Comparison of ENCODE assay signal across 3 cellular contexts in the genomic region with DNA sequence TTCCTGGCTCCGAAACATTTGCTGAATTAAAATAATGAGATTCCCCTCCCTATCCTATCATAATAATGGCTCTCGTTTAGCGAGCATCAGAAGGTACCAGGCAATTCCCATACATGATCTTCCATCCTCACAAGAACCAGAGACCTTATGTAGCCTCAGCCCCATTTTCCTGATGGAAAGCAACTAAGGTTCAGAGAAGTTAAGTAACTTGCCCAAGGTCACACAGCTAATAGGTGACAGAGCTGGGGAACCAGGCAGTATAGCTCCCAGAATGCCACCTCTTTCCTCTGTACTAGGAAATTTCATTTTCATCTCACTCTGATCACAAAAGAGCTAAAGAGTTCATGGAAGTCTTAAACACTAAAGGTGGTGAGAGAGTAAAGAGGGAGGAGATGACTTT.
TF ChIP-seq lines count a peak whose summit lies in the region.

No MANE protein-coding gene starts in this region.

TF ChIP-seq in HepG2, 621 proteins besides CTCF, POLR2A, EP300 and RAD21 (continues in another document):
- TF ChIP-seq, protein P1, sequence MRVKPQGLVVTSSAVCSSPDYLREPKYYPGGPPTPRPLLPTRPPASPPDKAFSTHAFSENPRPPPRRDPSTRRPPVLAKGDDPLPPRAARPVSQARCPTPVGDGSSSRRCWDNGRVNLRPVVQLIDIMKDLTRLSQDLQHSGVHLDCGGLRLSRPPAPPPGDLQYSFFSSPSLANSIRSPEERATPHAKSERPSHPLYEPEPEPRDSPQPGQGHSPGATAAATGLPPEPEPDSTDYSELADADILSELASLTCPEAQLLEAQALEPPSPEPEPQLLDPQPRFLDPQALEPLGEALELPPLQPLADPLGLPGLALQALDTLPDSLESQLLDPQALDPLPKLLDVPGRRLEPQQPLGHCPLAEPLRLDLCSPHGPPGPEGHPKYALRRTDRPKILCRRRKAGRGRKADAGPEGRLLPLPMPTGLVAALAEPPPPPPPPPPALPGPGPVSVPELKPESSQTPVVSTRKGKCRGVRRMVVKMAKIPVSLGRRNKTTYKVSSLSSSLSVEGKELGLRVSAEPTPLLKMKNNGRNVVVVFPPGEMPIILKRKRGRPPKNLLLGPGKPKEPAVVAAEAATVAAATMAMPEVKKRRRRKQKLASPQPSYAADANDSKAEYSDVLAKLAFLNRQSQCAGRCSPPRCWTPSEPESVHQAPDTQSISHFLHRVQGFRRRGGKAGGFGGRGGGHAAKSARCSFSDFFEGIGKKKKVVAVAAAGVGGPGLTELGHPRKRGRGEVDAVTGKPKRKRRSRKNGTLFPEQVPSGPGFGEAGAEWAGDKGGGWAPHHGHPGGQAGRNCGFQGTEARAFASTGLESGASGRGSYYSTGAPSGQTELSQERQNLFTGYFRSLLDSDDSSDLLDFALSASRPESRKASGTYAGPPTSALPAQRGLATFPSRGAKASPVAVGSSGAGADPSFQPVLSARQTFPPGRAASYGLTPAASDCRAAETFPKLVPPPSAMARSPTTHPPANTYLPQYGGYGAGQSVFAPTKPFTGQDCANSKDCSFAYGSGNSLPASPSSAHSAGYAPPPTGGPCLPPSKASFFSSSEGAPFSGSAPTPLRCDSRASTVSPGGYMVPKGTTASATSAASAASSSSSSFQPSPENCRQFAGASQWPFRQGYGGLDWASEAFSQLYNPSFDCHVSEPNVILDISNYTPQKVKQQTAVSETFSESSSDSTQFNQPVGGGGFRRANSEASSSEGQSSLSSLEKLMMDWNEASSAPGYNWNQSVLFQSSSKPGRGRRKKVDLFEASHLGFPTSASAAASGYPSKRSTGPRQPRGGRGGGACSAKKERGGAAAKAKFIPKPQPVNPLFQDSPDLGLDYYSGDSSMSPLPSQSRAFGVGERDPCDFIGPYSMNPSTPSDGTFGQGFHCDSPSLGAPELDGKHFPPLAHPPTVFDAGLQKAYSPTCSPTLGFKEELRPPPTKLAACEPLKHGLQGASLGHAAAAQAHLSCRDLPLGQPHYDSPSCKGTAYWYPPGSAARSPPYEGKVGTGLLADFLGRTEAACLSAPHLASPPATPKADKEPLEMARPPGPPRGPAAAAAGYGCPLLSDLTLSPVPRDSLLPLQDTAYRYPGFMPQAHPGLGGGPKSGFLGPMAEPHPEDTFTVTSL (CRISPR knock-in tag; IDR thresholded peaks at IDR 0.05; ENCODE audit: borderline replicate concordance) = no peak
- TF ChIP-seq, protein P2, sequence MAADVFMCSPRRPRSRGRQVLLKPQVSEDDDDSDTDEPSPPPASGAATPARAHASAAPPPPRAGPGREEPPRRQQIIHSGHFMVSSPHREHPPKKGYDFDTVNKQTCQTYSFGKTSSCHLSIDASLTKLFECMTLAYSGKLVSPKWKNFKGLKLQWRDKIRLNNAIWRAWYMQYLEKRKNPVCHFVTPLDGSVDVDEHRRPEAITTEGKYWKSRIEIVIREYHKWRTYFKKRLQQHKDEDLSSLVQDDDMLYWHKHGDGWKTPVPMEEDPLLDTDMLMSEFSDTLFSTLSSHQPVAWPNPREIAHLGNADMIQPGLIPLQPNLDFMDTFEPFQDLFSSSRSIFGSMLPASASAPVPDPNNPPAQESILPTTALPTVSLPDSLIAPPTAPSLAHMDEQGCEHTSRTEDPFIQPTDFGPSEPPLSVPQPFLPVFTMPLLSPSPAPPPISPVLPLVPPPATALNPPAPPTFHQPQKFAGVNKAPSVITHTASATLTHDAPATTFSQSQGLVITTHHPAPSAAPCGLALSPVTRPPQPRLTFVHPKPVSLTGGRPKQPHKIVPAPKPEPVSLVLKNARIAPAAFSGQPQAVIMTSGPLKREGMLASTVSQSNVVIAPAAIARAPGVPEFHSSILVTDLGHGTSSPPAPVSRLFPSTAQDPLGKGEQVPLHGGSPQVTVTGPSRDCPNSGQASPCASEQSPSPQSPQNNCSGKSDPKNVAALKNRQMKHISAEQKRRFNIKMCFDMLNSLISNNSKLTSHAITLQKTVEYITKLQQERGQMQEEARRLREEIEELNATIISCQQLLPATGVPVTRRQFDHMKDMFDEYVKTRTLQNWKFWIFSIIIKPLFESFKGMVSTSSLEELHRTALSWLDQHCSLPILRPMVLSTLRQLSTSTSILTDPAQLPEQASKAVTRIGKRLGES (CRISPR knock-in tag; IDR thresholded peaks at IDR 0.05; ENCODE audit: borderline replicate concordance) = no peak
- peak; percentile 75; the same call in 1 of the 2 replicates for TF ChIP-seq ZNF768 (CRISPR knock-in tag; IDR thresholded peaks at IDR 0.05)
- TF ChIP-seq HMG20A (CRISPR knock-in tag; IDR thresholded peaks at IDR 0.05; ENCODE audit: borderline replicate concordance) = no peak
- TF ChIP-seq PHF21A (CRISPR knock-in tag; IDR thresholded peaks at IDR 0.05) = no peak
- TF ChIP-seq ZSCAN29 (CRISPR knock-in tag; conservative IDR thresholded peaks at IDR 0.05) = no peak
- no peak for TF ChIP-seq ZFYVE20 (CRISPR knock-in tag; IDR thresholded peaks at IDR 0.05; ENCODE audit: borderline replicate concordance, low read depth)

TF ChIP-seq in K562, 482 proteins besides CTCF, POLR2A, EP300 and RAD21:
- 0 out of 2 replicates have a peak, but pooled peaks have one; percentile 32 for TF ChIP-seq BCOR (IDR thresholded peaks at IDR 0.05)
- TF ChIP-seq ZFP36 (IDR thresholded peaks at IDR 0.05; ENCODE audit: low read depth, low read length, partially characterized antibody) = peak; percentile 41
- peak; percentile 74 for TF ChIP-seq RBM25 (IDR thresholded peaks at IDR 0.05; ENCODE audit: low read depth, low read length, severe bottlenecking)
- TF ChIP-seq IRF2 (CRISPR knock-in tag; IDR thresholded peaks at IDR 0.05) = no peak

TF ChIP-seq in neural cell, 6 proteins besides CTCF, POLR2A, EP300 and RAD21:
- TF ChIP-seq, protein P3, sequence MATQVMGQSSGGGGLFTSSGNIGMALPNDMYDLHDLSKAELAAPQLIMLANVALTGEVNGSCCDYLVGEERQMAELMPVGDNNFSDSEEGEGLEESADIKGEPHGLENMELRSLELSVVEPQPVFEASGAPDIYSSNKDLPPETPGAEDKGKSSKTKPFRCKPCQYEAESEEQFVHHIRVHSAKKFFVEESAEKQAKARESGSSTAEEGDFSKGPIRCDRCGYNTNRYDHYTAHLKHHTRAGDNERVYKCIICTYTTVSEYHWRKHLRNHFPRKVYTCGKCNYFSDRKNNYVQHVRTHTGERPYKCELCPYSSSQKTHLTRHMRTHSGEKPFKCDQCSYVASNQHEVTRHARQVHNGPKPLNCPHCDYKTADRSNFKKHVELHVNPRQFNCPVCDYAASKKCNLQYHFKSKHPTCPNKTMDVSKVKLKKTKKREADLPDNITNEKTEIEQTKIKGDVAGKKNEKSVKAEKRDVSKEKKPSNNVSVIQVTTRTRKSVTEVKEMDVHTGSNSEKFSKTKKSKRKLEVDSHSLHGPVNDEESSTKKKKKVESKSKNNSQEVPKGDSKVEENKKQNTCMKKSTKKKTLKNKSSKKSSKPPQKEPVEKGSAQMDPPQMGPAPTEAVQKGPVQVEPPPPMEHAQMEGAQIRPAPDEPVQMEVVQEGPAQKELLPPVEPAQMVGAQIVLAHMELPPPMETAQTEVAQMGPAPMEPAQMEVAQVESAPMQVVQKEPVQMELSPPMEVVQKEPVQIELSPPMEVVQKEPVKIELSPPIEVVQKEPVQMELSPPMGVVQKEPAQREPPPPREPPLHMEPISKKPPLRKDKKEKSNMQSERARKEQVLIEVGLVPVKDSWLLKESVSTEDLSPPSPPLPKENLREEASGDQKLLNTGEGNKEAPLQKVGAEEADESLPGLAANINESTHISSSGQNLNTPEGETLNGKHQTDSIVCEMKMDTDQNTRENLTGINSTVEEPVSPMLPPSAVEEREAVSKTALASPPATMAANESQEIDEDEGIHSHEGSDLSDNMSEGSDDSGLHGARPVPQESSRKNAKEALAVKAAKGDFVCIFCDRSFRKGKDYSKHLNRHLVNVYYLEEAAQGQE (IDR thresholded peaks at IDR 0.05; ENCODE audit: borderline replicate concordance) = no peak
- TF ChIP-seq POLR2AphosphoS5 (IDR thresholded peaks at IDR 0.05) = no peak
- TF ChIP-seq TAF1 (IDR thresholded peaks at IDR 0.05; ENCODE audit: low read depth) = no peak
- no peak for TF ChIP-seq SMC3 (conservative IDR thresholded peaks at IDR 0.05; ENCODE audit: poor library complexity)
- no peak for TF ChIP-seq MXI1 (conservative IDR thresholded peaks at IDR 0.05; ENCODE audit: poor library complexity, severe bottlenecking)
TF ChIP-seq in neural cell: peak in this region for 0.
